In genomic region chr9:121568541-121569265, GRCh38 we compare ENCODE assay signal across 13 cellular contexts.
DNase-seq lines count a peak whose midpoint lies in the region; ATAC-seq, FAIRE-seq and TF ChIP-seq lines count a peak whose summit lies in the region.
"Had no signal": no experiment of that assay in that cellular context is flagged by ENCODE, and none has a peak within 500 bp of the region (broad histone marks: within the 10 kb centered on the region; RNA-seq: fewer than 3 reads in every experiment).

No MANE protein-coding gene starts in this region.

- DNase-seq in COLO829 (ENCODE audit: low spot score) (peak; percentile 90), astrocyte (ENCODE audit: low read depth) (peak; percentile 41), hepatic stellate cell (ENCODE audit: low spot score) (peak; percentile 39), retinal pigment epithelial cell (ENCODE audit: low read depth) (peak; percentile 16), NOMO-1 treated with dmso at 0.1 percent for 144 hours (lab: John Stamatoyannopoulos, UW; ENCODE audit: unreplicated experiment) (no peak), NCI-H526 treated with DMSO at 0.1 percent for 48 hours (lab: John Stamatoyannopoulos, UW) (no peak), NCI-H524 (lab: John Stamatoyannopoulos, UW) (no peak)
- DNase-seq: activated CD4-positive, alpha-beta memory T cell treated with anti-CD3 and anti-CD28 coated beads for 36 hours; KBM-7; natural killer cell; NCI-H526; T-helper 1 cell had no signal

- peak overlapping the region; percentile 77 for H3K9ac ChIP-seq in astrocyte (ENCODE audit: low read length)

- H3K4me3 ChIP-seq in astrocyte (ENCODE audit: insufficient read depth, low read depth, low read length) (no peak overlapping the region), retinal pigment epithelial cell (ENCODE audit: low read length) (no peak overlapping the region)

- H3K27ac ChIP-seq in astrocyte (ENCODE audit: low read depth, low read length) = peak overlapping the region; percentile 21

- H3K4me2 ChIP-seq in astrocyte (ENCODE audit: low read length) = peak overlapping the region; percentile 86

- no peak overlapping the region for H2AFZ ChIP-seq in astrocyte (ENCODE audit: low read depth, low read length)

- H3K4me1 ChIP-seq in astrocyte (ENCODE audit: insufficient read depth, low read length) = peaks cover 38% of the 10 kb centered on the region

- H4K20me1 ChIP-seq in astrocyte (ENCODE audit: insufficient read depth, low read length) = peaks cover 15% of the 10 kb centered on the region

- H3K4me3 Mint-ChIP-seq in astrocyte (ENCODE audit: unreplicated experiment) = no peak overlapping the region
- H3K4me3 Mint-ChIP-seq: activated CD4-positive, alpha-beta memory T cell treated with anti-CD3 and anti-CD28 coated beads for 36 hours; natural killer cell had no signal

- FAIRE-seq in astrocyte (lab: Jason Lieb, UNC) = no peak

- peaks cover 17% of the 10 kb centered on the region for H3K27me3 Mint-ChIP-seq in astrocyte (ENCODE audit: low read depth, unreplicated experiment)

- H3K36me3 Mint-ChIP-seq in astrocyte (ENCODE audit: low read depth, unreplicated experiment) = peaks cover 4% of the 10 kb centered on the region
- H3K36me3 Mint-ChIP-seq: activated CD4-positive, alpha-beta memory T cell treated with anti-CD3 and anti-CD28 coated beads for 36 hours; natural killer cell had no signal

- H3K36me3 ChIP-seq in astrocyte (ENCODE audit: insufficient read depth, low read length) = no peaks in the 10 kb centered on the region

- no peak for TF ChIP-seq CTCF in astrocyte (IDR thresholded peaks at IDR 0.05; ENCODE audit: insufficient read depth, low read depth, low read length)
- TF ChIP-seq CTCF in retinal pigment epithelial cell (conservative IDR thresholded peaks at IDR 0.05; ENCODE audit: low read depth, low read length) = no peak

- H3K27ac Mint-ChIP-seq in astrocyte (ENCODE audit: unreplicated experiment) = no peak overlapping the region
- H3K27ac Mint-ChIP-seq: activated CD4-positive, alpha-beta memory T cell treated with anti-CD3 and anti-CD28 coated beads for 36 hours; natural killer cell had no signal

- no peaks in the 10 kb centered on the region for H3K27me3 ChIP-seq in astrocyte (ENCODE audit: insufficient read depth, low read length)

- peaks cover 6% of the 10 kb centered on the region for H3K9me3 Mint-ChIP-seq in astrocyte (ENCODE audit: unreplicated experiment)
- H3K9me3 Mint-ChIP-seq: activated CD4-positive, alpha-beta memory T cell treated with anti-CD3 and anti-CD28 coated beads for 36 hours; natural killer cell had no signal

- no peaks in the 10 kb centered on the region for H3K9me3 ChIP-seq in astrocyte (ENCODE audit: insufficient read depth, low read depth, low read length)

- no peaks in the 10 kb centered on the region for H3K79me2 ChIP-seq in astrocyte (ENCODE audit: insufficient read depth, low read length)

- peaks cover 31% of the 10 kb centered on the region for H3K4me1 Mint-ChIP-seq in astrocyte (ENCODE audit: low read depth, unreplicated experiment)
- H3K4me1 Mint-ChIP-seq: natural killer cell had no signal

- no peak for ATAC-seq in HG03159 (IDR thresholded peaks at IDR 0.05; ENCODE audit: unreplicated experiment)
- ATAC-seq: natural killer cell had no signal

Comparison
In these comparisons a context has a peak if more than half of its experiments do, and no peak if none do; other contexts are left out.
1. DNase-seq: peak in COLO829 (single experiment), astrocyte (single experiment), hepatic stellate cell (single experiment) and retinal pigment epithelial cell (single experiment); none in NOMO-1 treated with dmso at 0.1 percent for 144 hours (single experiment), NCI-H526 treated with DMSO at 0.1 percent for 48 hours (single experiment) and NCI-H524 (0 of 2).